ENCODE assay signal across 16 cellular contexts in genomic region chr1:236893626-236894545, GRCh38.
DNase-seq lines count a peak whose midpoint lies in the region; ATAC-seq lines count a peak whose summit lies in the region.
"Had no signal": no experiment of that assay in that cellular context is flagged by ENCODE, and none has a peak within 500 bp of the region (broad histone marks: within the 10 kb centered on the region; RNA-seq: fewer than 3 reads in every experiment).

No MANE protein-coding gene starts in this region.

- ATAC-seq in HG03442 (IDR thresholded peaks at IDR 0.05; ENCODE audit: unreplicated experiment) (no peak), HG02870 (IDR thresholded peaks at IDR 0.05; ENCODE audit: unreplicated experiment) (no peak)
- ATAC-seq: activated CD4-positive, CD25-positive, alpha-beta regulatory T cell treated with anti-CD3 and anti-CD28 coated beads, Interleukin-2, amount 50 U/mL, for 24 hours; body of pancreas; lower lobe of right lung; naive thymus-derived CD4-positive, alpha-beta T cell; Right ventricle myocardium inferior had no signal

- peaks cover 49% of the 10 kb centered on the region for H3K4me1 ChIP-seq in rectal smooth muscle tissue (ENCODE audit: control insufficient read depth, insufficient read depth, low read length)
- H3K4me1 ChIP-seq: body of pancreas, lower lobe of right lung had no signal

- H3K9ac ChIP-seq in rectal smooth muscle tissue (ENCODE audit: low read length), result no peak overlapping the region

- no peaks in the 10 kb centered on the region for H3K27me3 ChIP-seq in rectal smooth muscle tissue (ENCODE audit: control insufficient read depth, insufficient read depth, low read length)
- H3K27me3 ChIP-seq: body of pancreas had no signal

- peak overlapping the region; percentile 63 for H3K27ac ChIP-seq in rectal smooth muscle tissue (ENCODE audit: low read depth, low read length)
- H3K27ac ChIP-seq: body of pancreas, lower lobe of right lung, thoracic aorta had no signal

- H3K36me3 ChIP-seq in rectal smooth muscle tissue (ENCODE audit: control insufficient read depth, insufficient read depth, low read length), result peaks cover 12% of the 10 kb centered on the region

- DNase-seq in ELR (ENCODE audit: low read depth), result peak; percentile 75
- DNase-seq in RPMI7951 (ENCODE audit: low read depth), result peak; percentile 22
- peak; percentile 38 for DNase-seq in fibroblast of the conjunctiva (ENCODE audit: low read depth)
- DNase-seq in MV-4-11 (lab: John Stamatoyannopoulos, UW), result no peak
- DNase-seq: body of pancreas; GDM1; KBM-7; lower lobe of right lung; naive thymus-derived CD4-positive, alpha-beta T cell; NCI-H1436 had no signal

- H3K4me3 ChIP-seq in rectal smooth muscle tissue (ENCODE audit: low read length), result no peak overlapping the region
- H3K4me3 ChIP-seq: body of pancreas, lower lobe of right lung, thoracic aorta had no signal
